29 cellular contexts compared by ENCODE assay signal in genomic region chr11:76685237-76685636, GRCh38.
"Had no signal": no experiment of that assay in that cellular context is flagged by ENCODE, and none has a peak within 500 bp of the region (broad histone marks: within the 10 kb centered on the region; RNA-seq: fewer than 3 reads in every experiment).

No MANE protein-coding gene starts in this region.

- H3K27me3 ChIP-seq: heart right ventricle, left lung, neural progenitor cell, right atrium auricular region, sigmoid colon, tibial nerve, upper lobe of right lung, vagina had no signal

- H3K9me3 Mint-ChIP-seq: effector memory CD8-positive, alpha-beta T cell; mesothelial cell of epicardium; natural killer cell treated with Interleukin-12 subunit alpha and Interleukin-12 subunit beta and Interleukin-15 and Interleukin-18, amount 100 ng/mL, for 72 hours; stimulated activated effector memory CD8-positive, alpha-beta T cell treated with anti-CD3 and anti-CD28 coated beads, Interleukin-12 subunit alpha, Interleukin-12 subunit beta, amount 100 ng/mL, for 72 hours had no signal

- H2AFZ ChIP-seq: neural progenitor cell had no signal

- H3K36me3 Mint-ChIP-seq: mesothelial cell of epicardium; naive B cell; natural killer cell treated with Interleukin-12 subunit alpha and Interleukin-12 subunit beta and Interleukin-15 and Interleukin-18, amount 100 ng/mL, for 72 hours; neural progenitor cell; stimulated activated effector memory CD8-positive, alpha-beta T cell treated with anti-CD3 and anti-CD28 coated beads, Interleukin-12 subunit alpha, Interleukin-12 subunit beta, amount 100 ng/mL, for 72 hours had no signal

- H3K27ac ChIP-seq: coronary artery, esophagus squamous epithelium, heart right ventricle, left lung, neural progenitor cell, prostate gland, right atrium auricular region, sigmoid colon, thoracic aorta, tibial nerve, upper lobe of right lung, vagina had no signal

- ATAC-seq: heart right ventricle; left cardiac atrium; left lung; mucosa of descending colon; natural killer cell treated with Interleukin-12 subunit alpha and Interleukin-12 subunit beta and Interleukin-15 and Interleukin-18, amount 100 ng/mL, for 72 hours; stimulated activated effector memory CD8-positive, alpha-beta T cell treated with anti-CD3 and anti-CD28 coated beads, Interleukin-12 subunit alpha, Interleukin-12 subunit beta, amount 100 ng/mL, for 72 hours; stimulated activated naive CD8-positive, alpha-beta T cell treated with anti-CD3 and anti-CD28 coated beads, Interleukin-15, Interleukin-2, amounts not matched to agents 100 U/mL and 50 U/mL, for 24 hours; upper lobe of right lung had no signal

- H3K9ac ChIP-seq: neural progenitor cell had no signal

- H3K4me3 Mint-ChIP-seq: effector memory CD8-positive, alpha-beta T cell; mesothelial cell of epicardium; natural killer cell treated with Interleukin-12 subunit alpha and Interleukin-12 subunit beta and Interleukin-15 and Interleukin-18, amount 100 ng/mL, for 72 hours; neural progenitor cell; stimulated activated effector memory CD8-positive, alpha-beta T cell treated with anti-CD3 and anti-CD28 coated beads, Interleukin-12 subunit alpha, Interleukin-12 subunit beta, amount 100 ng/mL, for 72 hours had no signal

- H3K4me3 ChIP-seq: coronary artery, esophagus squamous epithelium, heart right ventricle, left lung, mucosa of descending colon, neural progenitor cell, prostate gland, right atrium auricular region, sigmoid colon, thoracic aorta, tibial nerve, upper lobe of right lung, vagina had no signal

- H3K9me3 ChIP-seq: esophagus squamous epithelium, left lung, mucosa of descending colon, prostate gland, right atrium auricular region, sigmoid colon, thoracic aorta, upper lobe of right lung, vagina had no signal

- H3K4me2 ChIP-seq: neural progenitor cell had no signal

- FAIRE-seq: endometrium, islet of Langerhans had no signal

- H3K4me1 ChIP-seq: neural progenitor cell, prostate gland, vagina had no signal

- DNase-seq: effector memory CD8-positive, alpha-beta T cell; erythroblast; esophagus squamous epithelium; foreskin melanocyte; glutamatergic neuron; heart right ventricle; hippocampal formation; left cardiac atrium; mesenchymal stem cell; naive B cell; sigmoid colon; stimulated activated CD4-positive, alpha-beta T cell treated with anti-CD3 and anti-CD28 coated beads, Interleukin-2, amount 100 ng/mL, for 24 hours; stimulated activated CD4-positive, alpha-beta T cell treated with anti-CD3 and anti-CD28 coated beads, Interleukin-4, amount 100 ng/mL, for 24 hours; stimulated activated naive CD8-positive, alpha-beta T cell treated with anti-CD3 and anti-CD28 coated beads, Interleukin-15, Interleukin-2, amounts not matched to agents 100 U/mL and 50 U/mL, for 24 hours; upper lobe of right lung had no signal

- H3K27ac Mint-ChIP-seq: effector memory CD8-positive, alpha-beta T cell; mesothelial cell of epicardium; natural killer cell treated with Interleukin-12 subunit alpha and Interleukin-12 subunit beta and Interleukin-15 and Interleukin-18, amount 100 ng/mL, for 72 hours; neural progenitor cell had no signal

- H3K36me3 ChIP-seq: esophagus squamous epithelium, heart right ventricle, left lung, neural progenitor cell, prostate gland, right atrium auricular region, sigmoid colon, thoracic aorta, tibial nerve, upper lobe of right lung, vagina had no signal
